In genomic region chr17:37373530-37374159, GRCh38 we compare ENCODE assay signal across 8 cellular contexts. TPM values are rescaled to one million over a fixed set of nuclear protein-coding genes. Genes with fewer than 3 reads are reported as not detected.
DNase-seq lines count a peak whose midpoint lies in the region; ATAC-seq lines count a peak whose summit lies in the region.

No MANE protein-coding gene starts in this region.

- ATAC-seq in HG03135 (IDR thresholded peaks at IDR 0.05; ENCODE audit: unreplicated experiment) (peak; percentile 60), left colon (peak; percentile 99), GM18873 (IDR thresholded peaks at IDR 0.05; ENCODE audit: low FRiP score, unreplicated experiment) (no peak)

- H3K27ac ChIP-seq in caudate nucleus (ENCODE audit: low read depth, low read length): no peak overlapping the region

- peak; percentile 72 for DNase-seq in Daoy (ENCODE audit: low read depth)
- DNase-seq in NCI-H510A treated with DMSO at 0.1 percent for 48 hours (lab: John Stamatoyannopoulos, UW): peak; percentile 74
- peak; percentile 24 for DNase-seq in activated CD4-positive, CD25-positive, alpha-beta regulatory T cell treated with anti-CD3 and anti-CD28 coated beads, Interleukin-2, amount 50 U/mL, for 16 hours (ENCODE audit: low read depth, low spot score)
- peak in 50 of 61 donors; percentile 4 to 84 (median 36) for DNase-seq in caudate nucleus (lab: John Stamatoyannopoulos, UW)
- DNase-seq in left colon: peak; percentile 42 to 67
- DNase-seq in stimulated activated CD4-positive, alpha-beta T cell treated with anti-CD3 and anti-CD28 coated beads, Interleukin-4, amount 100 ng/mL, for 1 hour: peak; percentile 51

- intact Hi-C loops in left colon (cut with DNase I, micrococcal nuclease): no loop called here

RNA-seq across cellular contexts. Expression of gene C17orf78, which starts 2.1 kb away (rescaled TPM):
- not detected in 2 replicates for total RNA-seq in Daoy (2014; rRNA removed; shearing (Covaris generic))
- total RNA-seq in left colon: not detected

RNA-seq across cellular contexts. Expression of gene ACACA, which starts 33.0 kb away (rescaled TPM):
- total RNA-seq in Daoy (2014; rRNA removed; shearing (Covaris generic)): 11.3 and 27.6 TPM in 2 replicates
- total RNA-seq in left colon: 10 to 100 TPM; 47.8 to 72.1 TPM

RNA-seq across cellular contexts. Expression of gene TADA2A, which starts 33.0 kb away (rescaled TPM):
- 9.6 and 14.0 TPM in 2 replicates for total RNA-seq in Daoy (2014; rRNA removed; shearing (Covaris generic))
- total RNA-seq in left colon: 10 to 100 TPM; 19.7 to 24.2 TPM

Comparison
In these comparisons a context has a peak if more than half of its experiments do, and no peak if none do; other contexts are left out.
1. DNase-seq: peak in every context shown above with its lines; median percentile 74 in NCI-H510A treated with DMSO at 0.1 percent for 48 hours; 72 in Daoy; 54 in left colon; 51 in stimulated activated CD4-positive, alpha-beta T cell treated with anti-CD3 and anti-CD28 coated beads, Interleukin-4, amount 100 ng/mL, for 1 hour; 36 in caudate nucleus; 24 in activated CD4-positive, CD25-positive, alpha-beta regulatory T cell treated with anti-CD3 and anti-CD28 coated beads, Interleukin-2, amount 50 U/mL, for 16 hours.